In genomic region chr6:4012826-4013225, GRCh38 we compare ENCODE assay signal across 26 cellular contexts.
DNase-seq lines count a peak whose midpoint lies in the region; ATAC-seq, FAIRE-seq and TF ChIP-seq lines count a peak whose summit lies in the region.
"Had no signal": no experiment of that assay in that cellular context is flagged by ENCODE, and none has a peak within 500 bp of the region (broad histone marks: within the 10 kb centered on the region; RNA-seq: fewer than 3 reads in every experiment).

No MANE protein-coding gene starts in this region.

- peaks cover 72% of the 10 kb centered on the region for H3K79me2 ChIP-seq in K562 (ENCODE audit: control insufficient read depth, insufficient read depth, low read length)
- H3K79me2 ChIP-seq in trophoblast cell (ENCODE audit: control insufficient read depth, insufficient read depth, low read length, poor library complexity) = peaks cover 5% of the 10 kb centered on the region

- H3K4ac ChIP-seq in trophoblast cell (ENCODE audit: low read depth, low read length) = peak overlapping the region; percentile 47

- H3K9me3 ChIP-seq in K562 (replicated peaks; ENCODE audit: control insufficient read depth, insufficient read depth, low read depth, low read length) (no peaks in the 10 kb centered on the region), trophoblast cell (ENCODE audit: insufficient read depth, low read depth, low read length) (no peaks in the 10 kb centered on the region)

- no peak for ATAC-seq in K562
- ATAC-seq in natural killer cell treated with Interleukin-12 subunit alpha and Interleukin-12 subunit beta and Interleukin-15 and Interleukin-18, amount 100 ng/mL, for 72 hours = no peak
- ATAC-seq: HCT116 had no signal

- H3K4me2 ChIP-seq in K562 (ENCODE audit: insufficient read depth, low read length) (no peak overlapping the region), trophoblast cell (ENCODE audit: low read length) (no peak overlapping the region)
- H3K4me2 ChIP-seq: KMS-11 had no signal

- TF ChIP-seq POLR2A in H54 (IDR thresholded peaks at IDR 0.05; ENCODE audit: low read depth, low read length) = no peak
- TF ChIP-seq POLR2A in K562 (conservative IDR thresholded peaks at IDR 0.05) = no peak

- H3K36me3 ChIP-seq in K562 (ENCODE audit: control insufficient read depth, insufficient read depth, low read length) = peaks cover 30% of the 10 kb centered on the region
- peaks cover 1 to 2% of the 10 kb centered on the region in 2 experiments for H3K36me3 ChIP-seq in trophoblast cell (ENCODE audit: control insufficient read depth in 1 of 2, insufficient read depth in 2 of 2, low read length in 2 of 2)

- intact Hi-C loops in K562 (cut with micrococcal nuclease) = no loop called here

- no peak for TF ChIP-seq RAD21 in K562 (CRISPR knock-in tag; conservative IDR thresholded peaks at IDR 0.05 in 1 of 2, IDR thresholded peaks at IDR 0.05 in 1 of 2)

- H3K36me3 Mint-ChIP-seq in activated naive CD8-positive, alpha-beta T cell = peaks cover 15% of the 10 kb centered on the region
- H3K36me3 Mint-ChIP-seq in activated naive CD8-positive, alpha-beta T cell treated with anti-CD3 and anti-CD28 coated beads for 36 hours = peaks cover 26% of the 10 kb centered on the region
- H3K36me3 Mint-ChIP-seq in natural killer cell treated with Interleukin-12 subunit alpha and Interleukin-12 subunit beta and Interleukin-15 and Interleukin-18, amount 100 ng/mL, for 72 hours = peaks cover 13% of the 10 kb centered on the region

- H3K4me1 ChIP-seq in K562 (replicated peaks in 1 of 2; ENCODE audit: control insufficient read depth in 2 of 2, insufficient read depth in 2 of 2, low read length in 2 of 2) = peaks cover 4 to 16% of the 10 kb centered on the region in 2 experiments
- peaks cover 0 to 4% of the 10 kb centered on the region in 2 experiments for H3K4me1 ChIP-seq in trophoblast cell (ENCODE audit: control insufficient read depth in 1 of 2, insufficient read depth in 2 of 2, low read length in 2 of 2)

- H2BK120ac ChIP-seq in trophoblast cell (ENCODE audit: insufficient read depth, low read length, poor library complexity) = no peak overlapping the region

- no peaks in the 10 kb centered on the region for H3K9me3 Mint-ChIP-seq in activated naive CD8-positive, alpha-beta T cell (ENCODE audit: low read depth)
- H3K9me3 Mint-ChIP-seq in activated naive CD8-positive, alpha-beta T cell treated with anti-CD3 and anti-CD28 coated beads for 36 hours = peaks cover 3% of the 10 kb centered on the region
- no peaks in the 10 kb centered on the region for H3K9me3 Mint-ChIP-seq in natural killer cell treated with Interleukin-12 subunit alpha and Interleukin-12 subunit beta and Interleukin-15 and Interleukin-18, amount 100 ng/mL, for 72 hours

- no peaks in the 10 kb centered on the region for H3K27me3 ChIP-seq in K562 (ENCODE audit: control insufficient read depth in 2 of 2, insufficient read depth in 2 of 2, low read length in 2 of 2)
- H3K27me3 ChIP-seq in trophoblast cell (ENCODE audit: insufficient read depth, low read length) = no peaks in the 10 kb centered on the region

- 51% methylated on average over 2 of the region's 2 CpGs for WGBS in K562 (ENCODE audit: insufficient coverage, low coverage, missing lambda C conversion rate)
- no CpG with 5 or more reads among the region's 2 CpGs for WGBS in trophoblast cell (ENCODE audit: extremely low coverage, insufficient coverage, insufficient read length)

- H4K12ac ChIP-seq in trophoblast cell (ENCODE audit: low read depth, low read length) = no peak overlapping the region

- no peaks in the 10 kb centered on the region for H4K20me1 ChIP-seq in K562 (replicated peaks; ENCODE audit: control insufficient read depth, insufficient read depth, low read length)

- in situ Hi-C loops in K562 (cut with MboI) = loop anchor here (10.0 kb wide), 1 partner anchor 738 kb away; no protein-coding TSS in a partner anchor

- TF ChIP-seq CTCF in K562 (IDR thresholded peaks at IDR 0.05 in 2 of 3, conservative IDR thresholded peaks at IDR 0.05 in 1 of 3; ENCODE audit: insufficient read depth in 2 of 3, low read depth in 1 of 3, low read length in 3 of 3) = no peak

- H3K23ac ChIP-seq in trophoblast cell (ENCODE audit: low read length) = no peak overlapping the region

- no peak overlapping the region for H3K27ac Mint-ChIP-seq in activated naive CD8-positive, alpha-beta T cell
- no peak overlapping the region for H3K27ac Mint-ChIP-seq in activated naive CD8-positive, alpha-beta T cell treated with anti-CD3 and anti-CD28 coated beads for 36 hours
- no peak overlapping the region for H3K27ac Mint-ChIP-seq in natural killer cell treated with Interleukin-12 subunit alpha and Interleukin-12 subunit beta and Interleukin-15 and Interleukin-18, amount 100 ng/mL, for 72 hours

- no peak overlapping the region for H3K9ac ChIP-seq in K562 (ENCODE audit: insufficient read depth in 1 of 2, low read depth in 2 of 2, low read length in 2 of 2)
- H3K9ac ChIP-seq in trophoblast cell (ENCODE audit: low read length) = no peak overlapping the region
- H3K9ac ChIP-seq: KMS-11 had no signal

- H3K14ac ChIP-seq in trophoblast cell (ENCODE audit: low read length) = no peak overlapping the region

- peaks cover 80% of the 10 kb centered on the region for H3K4me1 Mint-ChIP-seq in activated naive CD8-positive, alpha-beta T cell (ENCODE audit: low read depth)
- H3K4me1 Mint-ChIP-seq in activated naive CD8-positive, alpha-beta T cell treated with anti-CD3 and anti-CD28 coated beads for 36 hours = peaks cover 57% of the 10 kb centered on the region
- H3K4me1 Mint-ChIP-seq in natural killer cell treated with Interleukin-12 subunit alpha and Interleukin-12 subunit beta and Interleukin-15 and Interleukin-18, amount 100 ng/mL, for 72 hours (ENCODE audit: low read depth in 2 of 2) = peaks cover 32 to 57% of the 10 kb centered on the region in 2 donors

- POLR2A ChIA-PET in K562 (lab: Yijun Ruan, JAX) = interaction anchor here (0.8 to 1.8 kb wide), 2 partner anchors 9 to 16 kb away, joined by 3 to 12 read pairs; a partner anchor contains a TSS

- no peak overlapping the region for H2BK5ac ChIP-seq in trophoblast cell (ENCODE audit: low read depth, low read length, poor library complexity)

- H3K4me3 Mint-ChIP-seq in activated naive CD8-positive, alpha-beta T cell = peak overlapping the region; percentile 4
- no peak overlapping the region for H3K4me3 Mint-ChIP-seq in activated naive CD8-positive, alpha-beta T cell treated with anti-CD3 and anti-CD28 coated beads for 36 hours
- no peak overlapping the region for H3K4me3 Mint-ChIP-seq in natural killer cell treated with Interleukin-12 subunit alpha and Interleukin-12 subunit beta and Interleukin-15 and Interleukin-18, amount 100 ng/mL, for 72 hours

- no peaks in the 10 kb centered on the region for H3K9me1 ChIP-seq in K562 (ENCODE audit: control insufficient read depth, insufficient read depth, low read length)

- H3K79me1 ChIP-seq in trophoblast cell (ENCODE audit: low read length) = peaks cover under 1% of the 10 kb centered on the region

- H2AK5ac ChIP-seq in trophoblast cell (ENCODE audit: low read length) = no peak overlapping the region

- H2BK12ac ChIP-seq in trophoblast cell (ENCODE audit: low read length) = no peak overlapping the region

- H3K27ac ChIP-seq in K562 (ENCODE audit: extremely low read depth, low read depth, low read length) (no peak overlapping the region), trophoblast cell (ENCODE audit: low read depth, low read length) (no peak overlapping the region)
- H3K27ac ChIP-seq: KMS-11, RWPE1 had no signal

- no TSS peak for BruUV-seq in K562 (replicated peaks; lab: Mats Ljungman, UMichigan)

- no peak overlapping the region for H2AFZ ChIP-seq in K562 (ENCODE audit: low read depth, low read length)
- no peak overlapping the region for H2AFZ ChIP-seq in trophoblast cell (ENCODE audit: insufficient read depth, low read length, poor library complexity)

- H4K8ac ChIP-seq in trophoblast cell (ENCODE audit: low read depth, low read length) = no peak overlapping the region

- CTCF ChIA-PET in K562 (lab: Yijun Ruan, JAX; ENCODE audit: low intra/inter-chr PET ratio) = no interaction called here

- no peak for DNase-seq in activated naive CD8-positive, alpha-beta T cell treated with anti-CD3 and anti-CD28 coated beads for 36 hours
- no peak for DNase-seq in H54 (ENCODE audit: insufficient read length, low spot score)
- no peak for DNase-seq in K562 (ENCODE audit: extremely low read depth in 1 of 4, low spot score in 3 of 4)
- DNase-seq in trophoblast cell = no peak
- no peak for DNase-seq in natural killer cell treated with Interleukin-12 subunit alpha and Interleukin-12 subunit beta and Interleukin-15 and Interleukin-18, amount 100 ng/mL, for 72 hours (ENCODE audit: low spot score)
- DNase-seq in iPS-NIHi7 (ENCODE audit: extremely low spot score) = no peak
- no peak for DNase-seq in KG1 (lab: John Stamatoyannopoulos, UW)
- DNase-seq: Calu3, DMS79 treated with DMSO at 0.1 percent for 48 hours, GF-D8, NCI-H1092, NCI-H1436, NCI-H187, NCI-H2081 treated with DMSO at 0.1 percent for 48 hours, NCI-H2171, NCI-H226, NCI-H510A, NCI-H69, SHP77 had no signal

- FAIRE-seq in H54 (lab: Jason Lieb, UNC) (peak; percentile 43), K562 (lab: Jason Lieb, UNC) (no peak)
- FAIRE-seq: GM12891, H1, HTR-8/SVneo had no signal

- no peak overlapping the region for H4K91ac ChIP-seq in trophoblast cell (ENCODE audit: low read depth, low read length)

- no peak overlapping the region for H3K4me3 ChIP-seq in K562
- H3K4me3 ChIP-seq in trophoblast cell (ENCODE audit: low read depth, low read length) = no peak overlapping the region

- TF ChIP-seq EP300 in K562 (IDR thresholded peaks at IDR 0.05; ENCODE audit: low read length) = no peak

- no peaks in the 10 kb centered on the region for H3K27me3 Mint-ChIP-seq in activated naive CD8-positive, alpha-beta T cell
- H3K27me3 Mint-ChIP-seq in activated naive CD8-positive, alpha-beta T cell treated with anti-CD3 and anti-CD28 coated beads for 36 hours = no peaks in the 10 kb centered on the region
- no peaks in the 10 kb centered on the region for H3K27me3 Mint-ChIP-seq in natural killer cell treated with Interleukin-12 subunit alpha and Interleukin-12 subunit beta and Interleukin-15 and Interleukin-18, amount 100 ng/mL, for 72 hours

- H3K18ac ChIP-seq in trophoblast cell (ENCODE audit: low read length) = no peak overlapping the region

TF ChIP-seq in K562, 482 proteins besides CTCF, POLR2A, EP300 and RAD21 (continues in another document):
- TF ChIP-seq HNRNPL (IDR thresholded peaks at IDR 0.05; ENCODE audit: low read depth, low read length) (no peak), RB1 (IDR thresholded peaks at IDR 0.05; ENCODE audit: low read depth) (no peak), GATA2 (CRISPR knock-in tag; IDR thresholded peaks at IDR 0.05) (no peak), ATF3 (IDR thresholded peaks at IDR 0.05) (0 out of 2 replicates have a peak, but pooled peaks have one; percentile 15), ATF3 (CRISPR knock-in tag; conservative IDR thresholded peaks at IDR 0.05) (no peak)
